ENCODE assay signal across 20 cellular contexts in genomic region chr5:21701317-21701716, GRCh38.
DNase-seq lines count a peak whose midpoint lies in the region; ATAC-seq and TF ChIP-seq lines count a peak whose summit lies in the region.
"Had no signal": no experiment of that assay in that cellular context is flagged by ENCODE, and none has a peak within 500 bp of the region (broad histone marks: within the 10 kb centered on the region; RNA-seq: fewer than 3 reads in every experiment).

No MANE protein-coding gene starts in this region.

- H3K14ac ChIP-seq in neuronal stem cell (ENCODE audit: low read length) = no peak overlapping the region

- no peak overlapping the region for H3K18ac ChIP-seq in neuronal stem cell (ENCODE audit: low read length)

- H3K4me2 ChIP-seq in neuronal stem cell (ENCODE audit: insufficient read depth, low read length, poor library complexity, severe bottlenecking) = no peak overlapping the region
- H3K4me2 ChIP-seq: BLaER1 had no signal

- no peak overlapping the region for H2AK5ac ChIP-seq in neuronal stem cell (ENCODE audit: low read depth, low read length)

- H3K4me1 ChIP-seq in neuronal stem cell (ENCODE audit: control insufficient read depth in 2 of 2, insufficient read depth in 1 of 2, low read depth in 1 of 2, low read length in 2 of 2) = no peaks in the 10 kb centered on the region
- H3K4me1 ChIP-seq: BLaER1, right atrium auricular region, thyroid gland had no signal

- no peak overlapping the region for H3K27ac ChIP-seq in neuronal stem cell (replicated peaks; ENCODE audit: low read length)
- H3K27ac ChIP-seq: BLaER1, right atrium auricular region, thyroid gland had no signal

- no peaks in the 10 kb centered on the region for H3K79me1 ChIP-seq in neuronal stem cell (ENCODE audit: low read depth, low read length)

- H3K4me3 ChIP-seq in MG63 (no peak overlapping the region), neuronal stem cell (ENCODE audit: low read length in 2 of 2) (no peak overlapping the region)
- H3K4me3 ChIP-seq: BLaER1, right atrium auricular region, thyroid gland had no signal

- peak overlapping the region; percentile 13 for H2AFZ ChIP-seq in neuronal stem cell (ENCODE audit: low read length)

- H3K36me3 ChIP-seq in MG63 = no peaks in the 10 kb centered on the region
- H3K36me3 ChIP-seq in neuronal stem cell (replicated peaks in 1 of 2; ENCODE audit: control insufficient read depth in 2 of 2, insufficient read depth in 2 of 2, low read length in 2 of 2) = no peaks in the 10 kb centered on the region
- H3K36me3 ChIP-seq: BLaER1, right atrium auricular region, thyroid gland had no signal

- H2BK5ac ChIP-seq in neuronal stem cell (ENCODE audit: low read length) = no peak overlapping the region

- peak; percentile 64 for DNase-seq in H4 (ENCODE audit: low spot score)
- DNase-seq in MG63 = peak; percentile 13
- DNase-seq in astrocyte of the hippocampus (ENCODE audit: low read depth, low spot score) = peak; percentile 18
- DNase-seq in neuronal stem cell (ENCODE audit: low spot score) = no peak
- DNase-seq in GM20000 (ENCODE audit: low spot score) = no peak
- DNase-seq in SW480 (ENCODE audit: low spot score) = no peak
- DNase-seq: activated CD4-positive, CD25-positive, alpha-beta regulatory T cell treated with anti-CD3 and anti-CD28 coated beads, Interleukin-2, amount 50 U/mL, for 72 hours; activated CD8-positive, alpha-beta memory T cell treated with anti-CD3 and anti-CD28 coated beads, Interleukin-2, amount 10 ng/mL, durations not matched to agents 7 days and 5 days; activated naive CD8-positive, alpha-beta T cell treated with anti-CD3 and anti-CD28 coated beads, Interleukin-2, amount 10 ng/mL, durations not matched to agents 7 days and 5 days; GF-D8; H7; Karpas-422; occipital lobe; stimulated activated naive B cell treated with anti-CD40 and anti-IgM and Interleukin-4, amounts not matched to agents 10 μg/mL and 1 μg/mL and 100 μg/mL, for 72 hours; T-helper 9 cell; thyroid gland had no signal

- H3K9ac ChIP-seq in neuronal stem cell (ENCODE audit: low read depth, low read length, poor library complexity) = no peak overlapping the region
- H3K9ac ChIP-seq: BLaER1 had no signal

- WGBS in neuronal stem cell (ENCODE audit: extremely low coverage in 2 of 2, insufficient read length in 2 of 2, insufficient replicate concordance in 1 of 2), 2 donors = no CpG with 5 or more reads among the region's 3 CpGs

- ATAC-seq in GM18861 (IDR thresholded peaks at IDR 0.05; ENCODE audit: unreplicated experiment) = no peak
- ATAC-seq: activated CD8-positive, alpha-beta memory T cell treated with anti-CD3 and anti-CD28 coated beads, Interleukin-2, amount 10 ng/mL, durations not matched to agents 7 days and 5 days; activated T-helper 17 cell treated with anti-CD3 and anti-CD28 coated beads, Interleukin-2, amount 50 U/mL, for 72 hours; stimulated activated naive B cell treated with anti-CD40 and anti-IgM and Interleukin-4, amounts not matched to agents 10 μg/mL and 1 μg/mL and 100 μg/mL, for 72 hours had no signal

- H4K8ac ChIP-seq in neuronal stem cell (ENCODE audit: low read depth, low read length) = no peak overlapping the region

- H3K27me3 ChIP-seq in MG63 = no peaks in the 10 kb centered on the region
- no peaks in the 10 kb centered on the region for H3K27me3 ChIP-seq in neuronal stem cell (ENCODE audit: control insufficient read depth in 3 of 3, insufficient read depth in 3 of 3, low read depth in 1 of 3, low read length in 3 of 3)
- H3K27me3 ChIP-seq: BLaER1, right atrium auricular region, thyroid gland had no signal

- H3K9me3 ChIP-seq in MG63 = no peaks in the 10 kb centered on the region
- H3K9me3 ChIP-seq in neuronal stem cell (replicated peaks in 1 of 2; ENCODE audit: control insufficient read depth in 2 of 2, insufficient read depth in 1 of 2, low read depth in 1 of 2, low read length in 2 of 2) = no peaks in the 10 kb centered on the region
- H3K9me3 ChIP-seq: BLaER1, thyroid gland had no signal

- no peak for TF ChIP-seq CTCF in GM20000 (IDR thresholded peaks at IDR 0.05; ENCODE audit: extremely low read depth, missing control alignments)

- no peak overlapping the region for H2BK15ac ChIP-seq in neuronal stem cell (ENCODE audit: low read length)

- no peak overlapping the region for H2BK12ac ChIP-seq in neuronal stem cell (ENCODE audit: low read length)

- no peak overlapping the region for H4K91ac ChIP-seq in neuronal stem cell (ENCODE audit: low read depth, low read length, poor library complexity)

- no peak overlapping the region for H2BK120ac ChIP-seq in neuronal stem cell (ENCODE audit: low read depth, low read length)

- no peak overlapping the region for H3K23ac ChIP-seq in neuronal stem cell (ENCODE audit: low read depth, low read length, poor library complexity)

- no peak overlapping the region for H3K4ac ChIP-seq in neuronal stem cell (ENCODE audit: low read length)

Comparison
In these comparisons a context has a peak if more than half of its experiments do, and no peak if none do; other contexts are left out.
1. DNase-seq: peak in H4 (single experiment), MG63 (single experiment) and astrocyte of the hippocampus (single experiment); none in neuronal stem cell (single experiment), GM20000 (single experiment) and SW480 (single experiment).